9 cellular contexts compared by ENCODE assay signal in genomic region chr17:64218066-64218465, GRCh38. TPM values are rescaled to one million over a fixed set of nuclear protein-coding genes. Genes with fewer than 3 reads are reported as not detected.
DNase-seq lines count a peak whose midpoint lies in the region; ATAC-seq lines count a peak whose summit lies in the region.
"Had no signal": no experiment of that assay in that cellular context is flagged by ENCODE, and none has a peak within 500 bp of the region (broad histone marks: within the 10 kb centered on the region; RNA-seq: fewer than 3 reads in every experiment).

No MANE protein-coding gene starts in this region.

- peaks cover 30% of the 10 kb centered on the region for H3K4me1 Mint-ChIP-seq in activated naive CD8-positive, alpha-beta T cell treated with anti-CD3 and anti-CD28 coated beads for 36 hours
- H3K4me1 Mint-ChIP-seq in stimulated activated memory B cell treated with anti-CD40 and anti-IgM and Interleukin-4, amounts not matched to agents 10 μg/mL and 1 μg/mL and 100 μg/mL, for 72 hours, result peaks cover 51% of the 10 kb centered on the region

- DNase-seq in activated CD4-positive, alpha-beta T cell treated with anti-CD3 and anti-CD28 coated beads for 48 hours, result peak; percentile 70
- no peak for DNase-seq in activated CD4-positive, alpha-beta T cell treated with anti-CD3 and anti-CD28 coated beads for 1 hour
- DNase-seq in activated naive CD8-positive, alpha-beta T cell treated with anti-CD3 and anti-CD28 coated beads for 36 hours, result peak; percentile 39
- DNase-seq: SHP77 had no signal

- H3K9me3 Mint-ChIP-seq in activated naive CD8-positive, alpha-beta T cell treated with anti-CD3 and anti-CD28 coated beads for 36 hours, result peaks cover 5% of the 10 kb centered on the region
- peaks cover 3% of the 10 kb centered on the region for H3K9me3 Mint-ChIP-seq in stimulated activated memory B cell treated with anti-CD40 and anti-IgM and Interleukin-4, amounts not matched to agents 10 μg/mL and 1 μg/mL and 100 μg/mL, for 72 hours

- ATAC-seq in HG03280 (IDR thresholded peaks at IDR 0.05; ENCODE audit: unreplicated experiment) (peak; percentile 51), HG03108 (IDR thresholded peaks at IDR 0.05; ENCODE audit: unreplicated experiment) (no peak), GM18873 (IDR thresholded peaks at IDR 0.05; ENCODE audit: low FRiP score, unreplicated experiment) (no peak), HG03521 (IDR thresholded peaks at IDR 0.05; ENCODE audit: unreplicated experiment) (no peak)
- peak; percentile 95 for ATAC-seq in stimulated activated memory B cell treated with anti-CD40 and anti-IgM and Interleukin-4, amounts not matched to agents 10 μg/mL and 1 μg/mL and 100 μg/mL, for 72 hours

- no peak overlapping the region for H3K4me3 Mint-ChIP-seq in activated naive CD8-positive, alpha-beta T cell treated with anti-CD3 and anti-CD28 coated beads for 36 hours
- H3K4me3 Mint-ChIP-seq in stimulated activated memory B cell treated with anti-CD40 and anti-IgM and Interleukin-4, amounts not matched to agents 10 μg/mL and 1 μg/mL and 100 μg/mL, for 72 hours, result no peak overlapping the region

- no peaks in the 10 kb centered on the region for H3K27me3 Mint-ChIP-seq in activated naive CD8-positive, alpha-beta T cell treated with anti-CD3 and anti-CD28 coated beads for 36 hours
- H3K27me3 Mint-ChIP-seq in stimulated activated memory B cell treated with anti-CD40 and anti-IgM and Interleukin-4, amounts not matched to agents 10 μg/mL and 1 μg/mL and 100 μg/mL, for 72 hours, result no peaks in the 10 kb centered on the region

- peaks cover 19% of the 10 kb centered on the region for H3K36me3 Mint-ChIP-seq in activated naive CD8-positive, alpha-beta T cell treated with anti-CD3 and anti-CD28 coated beads for 36 hours
- H3K36me3 Mint-ChIP-seq in stimulated activated memory B cell treated with anti-CD40 and anti-IgM and Interleukin-4, amounts not matched to agents 10 μg/mL and 1 μg/mL and 100 μg/mL, for 72 hours, result peaks cover 16% of the 10 kb centered on the region

- peak overlapping the region; percentile 56 for H3K27ac Mint-ChIP-seq in activated naive CD8-positive, alpha-beta T cell treated with anti-CD3 and anti-CD28 coated beads for 36 hours
- H3K27ac Mint-ChIP-seq in stimulated activated memory B cell treated with anti-CD40 and anti-IgM and Interleukin-4, amounts not matched to agents 10 μg/mL and 1 μg/mL and 100 μg/mL, for 72 hours, result peak overlapping the region; percentile 89

RNA-seq across cellular contexts. Expression of gene TEX2, which starts 45.0 kb away (rescaled TPM):
- total RNA-seq in activated naive CD8-positive, alpha-beta T cell treated with anti-CD3 and anti-CD28 coated beads for 36 hours, result 10 to 100 TPM; 18.5 to 19.8 TPM

Comparison
In these comparisons a context has a peak if more than half of its experiments do, and no peak if none do; other contexts are left out.
1. ATAC-seq: peak in HG03280 (single experiment) and stimulated activated memory B cell treated with anti-CD40 and anti-IgM and Interleukin-4, amounts not matched to agents 10 μg/mL and 1 μg/mL and 100 μg/mL, for 72 hours (single experiment); none in HG03108 (single experiment), GM18873 (single experiment) and HG03521 (single experiment).